In genomic region chr1:184973308-184974085, GRCh38 we compare ENCODE assay signal across 8 cellular contexts. TPM values are rescaled to one million over a fixed set of nuclear protein-coding genes. Genes with fewer than 3 reads are reported as not detected.
DNase-seq lines count a peak whose midpoint lies in the region; ATAC-seq lines count a peak whose summit lies in the region.

No MANE protein-coding gene starts in this region.

- H3K4me1 ChIP-seq in ACC112 (ENCODE audit: control insufficient read depth, insufficient read depth, low read length, unreplicated experiment): peaks cover 30% of the 10 kb centered on the region
- no peaks in the 10 kb centered on the region for H3K4me1 ChIP-seq in endocrine pancreas (ENCODE audit: control insufficient read depth, insufficient read depth, low read length)

- ATAC-seq in GM18517 (IDR thresholded peaks at IDR 0.05; ENCODE audit: unreplicated experiment): peak; percentile 62
- peak; percentile 68 for ATAC-seq in HG03045 (IDR thresholded peaks at IDR 0.05; ENCODE audit: unreplicated experiment)

- no peaks in the 10 kb centered on the region for H3K27me3 ChIP-seq in ACC112 (ENCODE audit: insufficient read depth, low read length)
- peaks cover 2% of the 10 kb centered on the region for H3K27me3 ChIP-seq in endocrine pancreas (ENCODE audit: control insufficient read depth, insufficient read depth, low read length)

- H3K4me1 Mint-ChIP-seq in activated CD4-positive, alpha-beta memory T cell treated with anti-CD3 and anti-CD28 coated beads, Interleukin-2, amount 10 ng/mL, durations not matched to agents 7 days and 5 days: peaks cover 63% of the 10 kb centered on the region

- POLR2A ChIA-PET in activated CD4-positive, alpha-beta memory T cell treated with anti-CD3 and anti-CD28 coated beads, Interleukin-2, amount 10 ng/mL, durations not matched to agents 7 days and 5 days (lab: Charles Lee): interaction anchor here (0.7 to 5.8 kb wide), 32 partner anchors 7 to 663 kb away, joined by 3 to 75 read pairs (median 4); partner anchors contain the start of genes EDEM3, IVNS1ABP, RNF2 and SWT1

- peaks cover 3% of the 10 kb centered on the region for H3K27me3 Mint-ChIP-seq in activated CD4-positive, alpha-beta memory T cell treated with anti-CD3 and anti-CD28 coated beads, Interleukin-2, amount 10 ng/mL, durations not matched to agents 7 days and 5 days

- no peaks in the 10 kb centered on the region for H3K9me3 Mint-ChIP-seq in activated CD4-positive, alpha-beta memory T cell treated with anti-CD3 and anti-CD28 coated beads, Interleukin-2, amount 10 ng/mL, durations not matched to agents 7 days and 5 days

- H2AFZ ChIP-seq in ACC112 (ENCODE audit: low read length, unreplicated experiment): peak overlapping the region; percentile 74

- peak overlapping the region; percentile 87 for H3K27ac Mint-ChIP-seq in activated CD4-positive, alpha-beta memory T cell treated with anti-CD3 and anti-CD28 coated beads, Interleukin-2, amount 10 ng/mL, durations not matched to agents 7 days and 5 days

- H3K4me3 Mint-ChIP-seq in activated CD4-positive, alpha-beta memory T cell treated with anti-CD3 and anti-CD28 coated beads, Interleukin-2, amount 10 ng/mL, durations not matched to agents 7 days and 5 days: peak overlapping the region; percentile 90

- H3K9ac ChIP-seq in endocrine pancreas (ENCODE audit: control insufficient read depth, insufficient read depth, low read length): peak overlapping the region; percentile 60

- H3K4me3 ChIP-seq in ACC112 (ENCODE audit: low read depth, low read length) (peak overlapping the region; percentile 95), endocrine pancreas (ENCODE audit: control insufficient read depth, insufficient read depth, low read length) (peak overlapping the region; percentile 72)

- DNase-seq in NCI-H226 (peak; percentile 20), midbrain (lab: John Stamatoyannopoulos, UW) (peak; percentile 3)
- peak; percentile 57 for DNase-seq in activated CD4-positive, alpha-beta memory T cell treated with anti-CD3 and anti-CD28 coated beads, Interleukin-2, amount 10 ng/mL, durations not matched to agents 7 days and 5 days
- DNase-seq in stimulated activated CD8-positive, alpha-beta memory T cell treated with anti-CD3 and anti-CD28 coated beads, Interleukin-4, amount 100 ng/mL, for 24 hours (ENCODE audit: low read depth): peak; percentile 46

- no peaks in the 10 kb centered on the region for H3K9me3 ChIP-seq in endocrine pancreas (ENCODE audit: control insufficient read depth, low read length)

- H3K79me2 ChIP-seq in ACC112 (ENCODE audit: control insufficient read depth, insufficient read depth, low read length, unreplicated experiment): no peaks in the 10 kb centered on the region

- peak overlapping the region; percentile 18; the same call in 1 of the 2 replicates for H3K27ac ChIP-seq in ACC112 (ENCODE audit: low read depth, low read length)

- peaks cover 35% of the 10 kb centered on the region for H3K36me3 Mint-ChIP-seq in activated CD4-positive, alpha-beta memory T cell treated with anti-CD3 and anti-CD28 coated beads, Interleukin-2, amount 10 ng/mL, durations not matched to agents 7 days and 5 days (ENCODE audit: low read depth)

- H3K36me3 ChIP-seq in ACC112 (ENCODE audit: insufficient read depth, low read length) (no peaks in the 10 kb centered on the region), endocrine pancreas (ENCODE audit: control insufficient read depth, insufficient read depth, low read length) (no peaks in the 10 kb centered on the region)

- CTCF ChIA-PET in activated CD4-positive, alpha-beta memory T cell treated with anti-CD3 and anti-CD28 coated beads, Interleukin-2, amount 10 ng/mL, durations not matched to agents 7 days and 5 days (lab: Charles Lee): interaction anchor here (1.0 to 9.5 kb wide), 7 partner anchors 8 to 197 kb away, joined by 3 to 88 read pairs (median 5); no protein-coding TSS in a partner anchor

RNA-seq across cellular contexts. Expression of gene NIBAN1, which starts 0.8 kb away (rescaled TPM):
- 10 to 100 TPM; 68.8 to 71.7 TPM for total RNA-seq in activated CD4-positive, alpha-beta memory T cell treated with anti-CD3 and anti-CD28 coated beads, Interleukin-2, amount 10 ng/mL, durations not matched to agents 7 days and 5 days

Comparison
In these comparisons a context has a peak if more than half of its experiments do, and no peak if none do; other contexts are left out.
1. Peak in every context shown above with its lines: DNase-seq, ATAC-seq, H3K4me3 ChIP-seq and H3K27ac ChIP-seq.
2. DNase-seq: peak in every context shown above with its lines; median percentile 57 in activated CD4-positive, alpha-beta memory T cell treated with anti-CD3 and anti-CD28 coated beads, Interleukin-2, amount 10 ng/mL, durations not matched to agents 7 days and 5 days; 46 in stimulated activated CD8-positive, alpha-beta memory T cell treated with anti-CD3 and anti-CD28 coated beads, Interleukin-4, amount 100 ng/mL, for 24 hours; 20 in NCI-H226; 3 in midbrain.